ENCODE assay signal across 8 cellular contexts in genomic region chr7:26365077-26365896, GRCh38.
DNase-seq lines count a peak whose midpoint lies in the region; ATAC-seq, FAIRE-seq and TF ChIP-seq lines count a peak whose summit lies in the region.

No MANE protein-coding gene starts in this region.

- H3K4me1 ChIP-seq in transverse colon, result peaks cover 0 to 13% (median 3%) of the 10 kb centered on the region in 4 donors

- no peak for FAIRE-seq in D721Med (lab: Jason Lieb, UNC)

- WGBS in transverse colon (ENCODE audit: low coverage in 1 of 2), 2 donors, result 24 to 35% methylated on average over 7 to 13 of the region's 13 CpGs

- no peaks in the 10 kb centered on the region for H3K36me3 Mint-ChIP-seq in endothelial cell (ENCODE audit: low read depth, unreplicated experiment)

- peak; percentile 82 for ATAC-seq in GM19463 (IDR thresholded peaks at IDR 0.05; ENCODE audit: unreplicated experiment)
- peak; percentile 67 for ATAC-seq in HG03558 (IDR thresholded peaks at IDR 0.05; ENCODE audit: extremely low read depth, unreplicated experiment)

- H3K9me3 Mint-ChIP-seq in endothelial cell (ENCODE audit: unreplicated experiment), result no peaks in the 10 kb centered on the region

- H3K4me3 Mint-ChIP-seq in endothelial cell (ENCODE audit: unreplicated experiment), result no peak overlapping the region

- no peak overlapping the region for H3K27ac ChIP-seq in transverse colon

- H3K27me3 ChIP-seq in transverse colon, result peaks cover 16% of the 10 kb centered on the region

- peaks cover 5% of the 10 kb centered on the region for H3K4me1 Mint-ChIP-seq in endothelial cell (ENCODE audit: unreplicated experiment)

- TF ChIP-seq POLR2A in transverse colon (IDR thresholded peaks at IDR 0.05), result no peak

- in situ Hi-C loops in transverse colon (cut with MboI; ENCODE audit: low pct_ligation_motif_present in 1 of 4, low pct_unique_long_range_greater_than_20kb in 1 of 4, low sequenced_read_pairs in 3 of 4), result loop anchor here (5.0 to 25.0 kb wide), 10 partner anchors 132 to 797 kb away; partner anchors contain the start of genes HOXA3 (in 2 of the 4), HOXA7 (in 2 of the 4), HOXA10 (in 1 of the 4) and HOXA9 (in 1 of the 4)

- no peak overlapping the region for H3K27ac Mint-ChIP-seq in endothelial cell (ENCODE audit: unreplicated experiment)

- intact Hi-C loops in transverse colon (cut with DNase I; ENCODE audit: low total_unique reads), result loop anchor here (2.0 to 10.0 kb wide), 3 partner anchors 160 to 470 kb away; partner anchors contain the start of genes CBX3 and HNRNPA2B1

- H3K9me3 ChIP-seq in transverse colon, result no peaks in the 10 kb centered on the region

- H3K4me3 ChIP-seq in transverse colon, result no peak overlapping the region

- no peak for TF ChIP-seq EP300 in transverse colon (IDR thresholded peaks at IDR 0.05; ENCODE audit: low read depth)

- DNase-seq in D721Med (ENCODE audit: insufficient read length, low spot score) (no peak), NCI-H748 (lab: John Stamatoyannopoulos, UW; ENCODE audit: unreplicated experiment) (peak; percentile 80), endothelial cell (ENCODE audit: low spot score) (peak; percentile 49), mucosa of gallbladder (ENCODE audit: low spot score) (peak; percentile 68), transverse colon (peak; percentile 57)
- DNase-seq in activated CD4-positive, alpha-beta T cell treated with anti-CD3 and anti-CD28 coated beads, Interleukin-2, amount 50 U/mL, for 24 hours (ENCODE audit: low read depth in 1 of 2, low spot score in 1 of 2), result peak; percentile 12 to 45

- peaks cover 2% of the 10 kb centered on the region for H3K27me3 Mint-ChIP-seq in endothelial cell (ENCODE audit: unreplicated experiment)

- H3K36me3 ChIP-seq in transverse colon, result no peaks in the 10 kb centered on the region

- TF ChIP-seq CTCF in D721Med (IDR thresholded peaks at IDR 0.05; ENCODE audit: insufficient read depth, missing control alignments), result peak; percentile 91
- peak; percentile 61 for TF ChIP-seq CTCF in endothelial cell (IDR thresholded peaks at IDR 0.05; ENCODE audit: unreplicated experiment)
- TF ChIP-seq CTCF in transverse colon (IDR thresholded peaks at IDR 0.05), result peak; percentile 69 to 86 (median 77)
